Comparison of ENCODE assay signal across 15 cellular contexts in the genomic region with DNA sequence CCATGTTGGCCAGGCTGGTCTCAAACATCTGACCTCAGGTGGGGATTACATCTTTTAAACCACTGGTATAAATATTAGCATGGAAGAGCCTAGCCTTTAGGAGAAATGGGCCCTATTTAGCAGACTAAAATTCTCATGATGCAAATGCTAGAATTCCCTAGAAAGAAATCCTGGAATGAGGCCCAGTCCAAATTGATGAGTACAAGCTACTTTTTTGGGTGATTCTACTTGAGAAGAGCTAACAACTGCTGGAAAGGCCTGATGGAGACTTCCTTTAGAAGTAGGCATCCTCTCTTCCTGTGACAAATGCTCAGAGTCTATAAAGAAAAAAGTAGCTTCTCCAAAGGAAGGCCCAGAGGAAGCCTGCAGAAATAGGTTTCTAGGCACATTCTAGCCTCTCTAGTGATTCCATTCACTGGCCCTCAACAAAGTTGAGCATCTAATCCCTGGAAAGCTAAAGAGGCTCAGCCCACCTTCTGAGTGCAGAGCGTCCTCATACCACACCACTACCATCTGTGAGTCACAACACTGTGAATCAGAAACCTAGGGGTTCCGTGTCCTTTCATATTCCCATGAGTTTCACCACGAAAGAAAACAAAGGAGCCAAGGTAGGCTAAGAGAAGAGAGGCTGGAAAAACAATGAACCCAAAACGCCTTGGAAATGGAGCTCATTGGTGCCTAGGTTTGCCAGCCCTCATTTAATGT.
DNase-seq lines count a peak whose midpoint lies in the region; ATAC-seq and TF ChIP-seq lines count a peak whose summit lies in the region.
"Had no signal": no experiment of that assay in that cellular context is flagged by ENCODE, and none has a peak within 500 bp of the region (broad histone marks: within the 10 kb centered on the region; RNA-seq: fewer than 3 reads in every experiment).

No MANE protein-coding gene starts in this region.

- no peaks in the 10 kb centered on the region for H3K79me2 ChIP-seq in SK-N-SH (ENCODE audit: insufficient read depth)

- no peak overlapping the region for H3K4me3 ChIP-seq in SK-N-SH (ENCODE audit: low read depth in 2 of 2, low read length in 1 of 2)
- H3K4me3 ChIP-seq in fibroblast of mammary gland (ENCODE audit: control insufficient read depth, low read depth, low read length): no peak overlapping the region
- no peak overlapping the region for H3K4me3 ChIP-seq in retinal pigment epithelial cell (ENCODE audit: low read length)
- no peak overlapping the region for H3K4me3 ChIP-seq in heart right ventricle
- H3K4me3 ChIP-seq: BLaER1 had no signal

- no peak for TF ChIP-seq EP300 in SK-N-SH (IDR thresholded peaks at IDR 0.05; ENCODE audit: borderline replicate concordance in 1 of 2, low read depth in 1 of 2, low read length in 1 of 2)

- DNase-seq in GM04504 (ENCODE audit: low read depth) (peak; percentile 28), SK-N-SH (peak; percentile 6), fibroblast of mammary gland (ENCODE audit: low read depth) (peak; percentile 80), retinal pigment epithelial cell (ENCODE audit: low read depth) (peak; percentile 48), heart right ventricle (no peak), progenitor cell of endocrine pancreas (ENCODE audit: low spot score, unreplicated experiment) (no peak), COR-L47 (lab: John Stamatoyannopoulos, UW) (no peak)
- no peak for DNase-seq in activated naive CD4-positive, alpha-beta T cell (lab: John Stamatoyannopoulos, UW)
- DNase-seq: activated naive CD4-positive, alpha-beta T cell treated with anti-CD3 and anti-CD28 coated beads, Interleukin-2, amount 50 U/mL, for 16 hours; immature natural killer cell; NCI-H2171; stimulated activated CD4-positive, alpha-beta T cell treated with anti-CD3 and anti-CD28 coated beads, Interleukin-4, amount 100 ng/mL, for 1 hour had no signal

- H3K9me3 ChIP-seq in SK-N-SH: no peaks in the 10 kb centered on the region
- H3K9me3 ChIP-seq in heart right ventricle: no peaks in the 10 kb centered on the region
- H3K9me3 ChIP-seq: BLaER1 had no signal

- H3K27me3 Mint-ChIP-seq in progenitor cell of endocrine pancreas: peaks cover 59% of the 10 kb centered on the region
- H3K27me3 Mint-ChIP-seq: type B pancreatic cell had no signal

- TF ChIP-seq RAD21 in SK-N-SH (IDR thresholded peaks at IDR 0.05; ENCODE audit: low read length): no peak

- CTCF ChIA-PET in SK-N-SH (lab: Yijun Ruan, JAX): interaction anchor here (0.7 to 4.0 kb wide), 11 partner anchors 8 to 1305 kb away, joined by 3 to 28 read pairs (median 5); no protein-coding TSS in a partner anchor

- H3K4me1 ChIP-seq in SK-N-SH (ENCODE audit: control insufficient read depth in 1 of 2, insufficient read depth in 2 of 2, low read depth in 1 of 2, low read length in 1 of 2) (peaks cover 19 to 35% of the 10 kb centered on the region in 2 experiments), heart right ventricle (no peaks in the 10 kb centered on the region)
- H3K4me1 ChIP-seq: BLaER1 had no signal

- intact Hi-C loops in heart right ventricle (cut with DNase I): no loop called here

- peak overlapping the region; percentile 52 for H3K4me2 ChIP-seq in SK-N-SH
- H3K4me2 ChIP-seq: BLaER1 had no signal

- no peaks in the 10 kb centered on the region for H3K36me3 Mint-ChIP-seq in progenitor cell of endocrine pancreas (ENCODE audit: insufficient read depth)
- H3K36me3 Mint-ChIP-seq: immature natural killer cell, type B pancreatic cell had no signal

- no peaks in the 10 kb centered on the region for H3K4me1 Mint-ChIP-seq in progenitor cell of endocrine pancreas (ENCODE audit: low read depth)
- H3K4me1 Mint-ChIP-seq: immature natural killer cell had no signal

- peak overlapping the region; percentile 94 to 96 for H3K27ac ChIP-seq in SK-N-SH (ENCODE audit: low read depth in 2 of 2, low read length in 1 of 2)
- H3K27ac ChIP-seq in heart right ventricle: no peak overlapping the region
- H3K27ac ChIP-seq: BLaER1 had no signal

- no peaks in the 10 kb centered on the region for H4K20me1 ChIP-seq in SK-N-SH (ENCODE audit: insufficient read depth)
- H4K20me1 ChIP-seq: BLaER1 had no signal

- H3K36me3 ChIP-seq in SK-N-SH (replicated peaks in 1 of 2; ENCODE audit: control insufficient read depth in 1 of 2, insufficient read depth in 2 of 2, low read length in 1 of 2): no peaks in the 10 kb centered on the region
- H3K36me3 ChIP-seq in heart right ventricle: no peaks in the 10 kb centered on the region
- H3K36me3 ChIP-seq: BLaER1 had no signal

- H3K9me2 ChIP-seq in SK-N-SH: no peaks in the 10 kb centered on the region

- WGBS in SK-N-SH (ENCODE audit: low lambda C conversion rate): 14% methylated on average over 4 of the region's 4 CpGs
- 64 to 70% methylated on average over 4 of the region's 4 CpGs for WGBS in heart right ventricle, 2 donors

- H2AFZ ChIP-seq in SK-N-SH (ENCODE audit: low read depth): peak overlapping the region; percentile 92

- H3K27ac Mint-ChIP-seq in progenitor cell of endocrine pancreas: no peak overlapping the region
- H3K27ac Mint-ChIP-seq: dendritic cell treated with granulocyte-macrophage colony-stimulating factor and Interleukin-4, amounts not matched to agents 40 ng/mL and 50 ng/mL, for 4 days; immature natural killer cell; type B pancreatic cell had no signal

- no peaks in the 10 kb centered on the region for H3K27me3 ChIP-seq in SK-N-SH (ENCODE audit: insufficient read depth)
- H3K27me3 ChIP-seq in heart right ventricle: peaks cover 0 to 7% (median 0%) of the 10 kb centered on the region in 7 donors
- H3K27me3 ChIP-seq: BLaER1 had no signal

- no peaks in the 10 kb centered on the region for H3K9me3 Mint-ChIP-seq in progenitor cell of endocrine pancreas (ENCODE audit: low read depth)
- H3K9me3 Mint-ChIP-seq: dendritic cell treated with granulocyte-macrophage colony-stimulating factor and Interleukin-4, amounts not matched to agents 40 ng/mL and 50 ng/mL, for 4 days; type B pancreatic cell had no signal

- no peak for TF ChIP-seq CTCF in SK-N-SH (IDR thresholded peaks at IDR 0.05)
- TF ChIP-seq CTCF in fibroblast of mammary gland (conservative IDR thresholded peaks at IDR 0.05; ENCODE audit: control insufficient read depth, insufficient read depth, low read depth, low read length): no peak
- TF ChIP-seq CTCF in retinal pigment epithelial cell (conservative IDR thresholded peaks at IDR 0.05; ENCODE audit: low read depth, low read length): no peak
- no peak for TF ChIP-seq CTCF in heart right ventricle (IDR thresholded peaks at IDR 0.05)
- TF ChIP-seq CTCF in progenitor cell of endocrine pancreas (IDR thresholded peaks at IDR 0.05; ENCODE audit: unreplicated experiment): no peak

- no peak for ATAC-seq in heart right ventricle

- no peak overlapping the region for H3K4me3 Mint-ChIP-seq in progenitor cell of endocrine pancreas (ENCODE audit: low read depth)
- H3K4me3 Mint-ChIP-seq: dendritic cell treated with granulocyte-macrophage colony-stimulating factor and Interleukin-4, amounts not matched to agents 40 ng/mL and 50 ng/mL, for 4 days; immature natural killer cell; type B pancreatic cell had no signal

- H3K9ac ChIP-seq in SK-N-SH: peak overlapping the region; percentile 54
- H3K9ac ChIP-seq: BLaER1 had no signal

- POLR2A ChIA-PET in SK-N-SH (lab: Yijun Ruan, JAX): interaction anchor here (0.9 to 1.3 kb wide), 8 partner anchors 12 to 1445 kb away, joined by 3 to 7 read pairs (median 3); a partner anchor contains a TSS

- H3F3A ChIP-seq in SK-N-SH (replicated peaks; ENCODE audit: insufficient read depth): peaks cover 24% of the 10 kb centered on the region

TF ChIP-seq in SK-N-SH, 30 proteins besides CTCF, POLR2A, EP300 and RAD21:
- TF ChIP-seq FOXJ3 (CRISPR knock-in tag; IDR thresholded peaks at IDR 0.05) (no peak), SIN3A (IDR thresholded peaks at IDR 0.05; ENCODE audit: borderline replicate concordance, low read depth, low read length) (no peak), FOSL2 (IDR thresholded peaks at IDR 0.05; ENCODE audit: borderline replicate concordance, low read depth) (peak; percentile 71; the same call in 1 of the 2 replicates), RCOR1 (IDR thresholded peaks at IDR 0.05; ENCODE audit: low read length) (no peak; the same call in 1 of the 2 replicates)

Comparison
In these comparisons a context has a peak if more than half of its experiments do, and no peak if none do; other contexts are left out.
1. DNase-seq: peak in GM04504 (single experiment), SK-N-SH (single experiment), fibroblast of mammary gland (single experiment) and retinal pigment epithelial cell (single experiment); none in heart right ventricle (0 of 2), activated naive CD4-positive, alpha-beta T cell (0 of 4), progenitor cell of endocrine pancreas (single experiment) and COR-L47 (single experiment).
2. H3K27ac ChIP-seq: peak in SK-N-SH (2 of 2); none in heart right ventricle (0 of 10).